In the genomic region with DNA sequence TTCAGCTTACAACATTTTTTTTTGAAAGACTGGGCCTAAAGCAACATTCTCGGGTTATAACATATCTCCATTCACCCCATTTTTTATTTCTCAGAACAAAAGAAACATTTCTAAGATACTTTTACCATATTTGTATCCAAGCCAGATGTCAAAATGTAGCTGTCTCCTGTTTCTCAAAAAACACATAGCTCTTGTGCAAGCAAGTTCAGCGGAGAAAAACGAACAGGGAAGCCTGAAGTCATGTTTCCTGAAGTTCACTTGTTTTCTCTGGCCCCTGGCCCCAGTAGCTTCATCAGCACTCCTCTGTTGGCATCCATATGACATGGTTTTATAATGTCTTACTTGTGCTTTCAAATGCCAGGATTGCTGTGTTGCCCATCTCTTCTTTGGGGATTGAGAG, we compare ENCODE assay signal across 13 cellular contexts.
"Had no signal": no experiment of that assay in that cellular context is flagged by ENCODE, and none has a peak within 500 bp of the region (broad histone marks: within the 10 kb centered on the region; RNA-seq: fewer than 3 reads in every experiment).

No MANE protein-coding gene starts in this region.

- H3K36me3 Mint-ChIP-seq: activated naive CD8-positive, alpha-beta T cell had no signal

- H3K4me3 ChIP-seq: hepatocyte, spleen, upper lobe of left lung had no signal

- ATAC-seq: right cardiac atrium had no signal

- DNase-seq: activated CD4-positive, alpha-beta T cell treated with anti-CD3 and anti-CD28 coated beads, Interleukin-2, amount 50 U/mL, for 48 hours; activated CD4-positive, CD25-positive, alpha-beta regulatory T cell treated with anti-CD3 and anti-CD28 coated beads, Interleukin-2, amount 50 U/mL, for 72 hours; activated gamma-delta T cell; activated T-cell treated with anti-CD3 and anti-CD28 coated beads, Interleukin-2, amount 50 U/mL, for 4 hours; aorta; midbrain; right cardiac atrium; spleen; stimulated activated CD4-positive, alpha-beta T cell treated with anti-CD3 and anti-CD28 coated beads, Interleukin-1b, Interleukin-23, amount 100 ng/mL, for 48 hours; stimulated activated naive CD4-positive, alpha-beta T cell; upper lobe of left lung had no signal

- H3K4me3 Mint-ChIP-seq: activated naive CD8-positive, alpha-beta T cell; activated T-cell treated with anti-CD3 and anti-CD28 coated beads, Interleukin-2, amount 50 U/mL, for 4 hours had no signal

- H3K27me3 Mint-ChIP-seq: activated naive CD8-positive, alpha-beta T cell had no signal

- H3K9me3 Mint-ChIP-seq: activated T-cell treated with anti-CD3 and anti-CD28 coated beads, Interleukin-2, amount 50 U/mL, for 4 hours had no signal

- H3K27ac Mint-ChIP-seq: activated naive CD8-positive, alpha-beta T cell had no signal
